ENCODE assay signal across 8 cellular contexts in the genomic region with DNA sequence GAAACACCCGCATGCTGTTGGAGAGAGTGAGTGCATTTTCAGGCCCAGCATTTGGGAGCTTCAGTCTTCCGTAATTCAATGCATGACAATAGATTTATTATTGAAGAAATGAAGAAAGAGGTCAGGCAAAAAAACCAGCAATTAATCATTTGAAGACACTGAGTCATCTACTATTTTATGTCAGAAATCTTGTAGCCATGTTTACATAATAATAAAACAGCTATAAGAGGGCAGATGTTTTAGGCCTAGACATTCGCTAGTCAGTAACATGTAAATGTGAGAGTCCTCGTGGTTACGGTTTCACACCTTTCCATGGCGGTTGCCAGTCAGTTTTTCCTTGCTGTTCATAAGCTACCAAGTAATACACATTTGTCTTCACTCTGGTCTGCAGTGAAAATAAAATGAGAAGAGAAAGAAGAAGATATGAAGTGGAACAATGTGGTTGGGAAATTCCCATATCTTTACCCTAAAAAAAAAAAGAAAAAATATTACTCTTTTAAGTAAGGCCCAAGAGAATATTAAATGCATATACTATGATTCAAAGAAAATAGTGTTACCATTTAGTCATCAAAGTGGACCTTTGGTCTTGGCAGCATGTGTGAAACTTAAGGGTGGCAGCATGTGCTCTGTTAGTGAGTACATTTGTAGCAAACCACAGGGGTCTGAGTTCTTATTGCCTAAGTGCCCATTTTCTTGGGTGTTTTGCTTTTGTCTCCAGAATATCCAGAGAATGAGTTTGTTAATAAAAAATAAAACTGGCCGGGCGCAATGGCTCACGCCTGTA.
DNase-seq lines count a peak whose midpoint lies in the region; ATAC-seq and TF ChIP-seq lines count a peak whose summit lies in the region.

No MANE protein-coding gene starts in this region.

- H2AFZ ChIP-seq in DND-41 (ENCODE audit: low read depth, low read length): no peak overlapping the region
- no peak overlapping the region for H2AFZ ChIP-seq in IMR-90 (replicated peaks; ENCODE audit: low read length, poor library complexity)
- no peak overlapping the region for H2AFZ ChIP-seq in osteoblast (ENCODE audit: low read length)

- H3K27ac ChIP-seq in DND-41 (ENCODE audit: low read length): no peak overlapping the region
- H3K27ac ChIP-seq in IMR-90 (ENCODE audit: insufficient read depth, low read length): no peak overlapping the region
- H3K27ac ChIP-seq in osteoblast (ENCODE audit: low read depth, low read length): peak overlapping the region; percentile 76

- H2AK5ac ChIP-seq in IMR-90 (ENCODE audit: low read depth, low read length): peak overlapping the region; percentile 74; the same call in 1 of the 2 replicates

- DNase-seq in DND-41 (no peak), IMR-90 (peak; percentile 82), osteoblast (ENCODE audit: insufficient read length, low spot score, missing footprints) (peak; percentile 77), epidermal melanocyte (ENCODE audit: insufficient read length, low spot score) (no peak), NCI-H748 (lab: John Stamatoyannopoulos, UW; ENCODE audit: unreplicated experiment) (no peak), C1 segment of cervical spinal cord (lab: John Stamatoyannopoulos, UW) (no peak)
- peak; percentile 46 for DNase-seq in activated T-helper 9 cell treated with anti-CD3 and anti-CD28 coated beads, Interleukin-2, amount 50 U/mL, for 16 hours (ENCODE audit: low read depth)

- H3K4me2 ChIP-seq in DND-41 (ENCODE audit: insufficient read depth, low read length) (no peak overlapping the region), IMR-90 (ENCODE audit: low read depth, low read length) (no peak overlapping the region), osteoblast (ENCODE audit: insufficient read depth, low read length) (peak overlapping the region; percentile 29)

- no peak overlapping the region for H2AK9ac ChIP-seq in IMR-90 (replicated peaks; ENCODE audit: low read depth, low read length, poor library complexity)

- no peak overlapping the region for H3K56ac ChIP-seq in IMR-90 (ENCODE audit: extremely low read depth, insufficient read depth, low read length)

- H3K79me1 ChIP-seq in IMR-90 (ENCODE audit: low read depth in 1 of 2, low read length in 2 of 2): no peaks in the 10 kb centered on the region

- peak overlapping the region in 1 of 2 experiments; percentile 72; a peak in 1 of 4 replicates for H4K8ac ChIP-seq in IMR-90 (ENCODE audit: low read depth in 2 of 2, low read length in 2 of 2)

- H3K4me1 ChIP-seq in DND-41 (ENCODE audit: insufficient read depth, low read length): peaks cover 8% of the 10 kb centered on the region
- H3K4me1 ChIP-seq in IMR-90 (ENCODE audit: control insufficient read depth, insufficient read depth, low read length): peaks cover 10% of the 10 kb centered on the region
- peaks cover 43% of the 10 kb centered on the region for H3K4me1 ChIP-seq in osteoblast (ENCODE audit: insufficient read depth, low read length)

- ATAC-seq in DND-41 (ENCODE audit: insufficient read depth, low read depth): peak; percentile 39; the same call in 1 of the 3 replicates
- peak; percentile 86 for ATAC-seq in GM21423 (IDR thresholded peaks at IDR 0.05; ENCODE audit: unreplicated experiment)
- ATAC-seq in IMR-90 (ENCODE audit: low read depth): peak; percentile 58

- no peak overlapping the region for H2BK20ac ChIP-seq in IMR-90 (ENCODE audit: low read depth, low read length)

- H3K9me1 ChIP-seq in IMR-90 (ENCODE audit: insufficient read depth, low read length): no peaks in the 10 kb centered on the region; the same call in 1 of the 2 replicates

- TF ChIP-seq RAD21 in IMR-90 (IDR thresholded peaks at IDR 0.05; ENCODE audit: low read length): no peak

- CTCF ChIA-PET in IMR-90 (lab: Yijun Ruan, JAX): interaction anchor here (0.5 kb wide), 1 partner anchor 48 kb away, joined by 3 read pairs; no protein-coding TSS in a partner anchor

- H3K9me3 ChIP-seq in DND-41 (ENCODE audit: insufficient read depth, low read length, severe bottlenecking): no peaks in the 10 kb centered on the region
- no peaks in the 10 kb centered on the region for H3K9me3 ChIP-seq in IMR-90 (ENCODE audit: control insufficient read depth, insufficient read depth, low read length)
- H3K9me3 ChIP-seq in osteoblast (ENCODE audit: low read depth, low read length): no peaks in the 10 kb centered on the region

- H2BK15ac ChIP-seq in IMR-90 (ENCODE audit: low read depth, low read length): 0 out of 3 replicates have a peak overlapping the region, but pooled peaks have one; percentile 59

- H4K20me1 ChIP-seq in DND-41 (ENCODE audit: insufficient read depth, low read length): no peaks in the 10 kb centered on the region
- no peaks in the 10 kb centered on the region for H4K20me1 ChIP-seq in IMR-90 (ENCODE audit: insufficient read depth, low read length)
- H4K20me1 ChIP-seq in osteoblast (ENCODE audit: insufficient read depth, low read length): no peaks in the 10 kb centered on the region

- no peak overlapping the region for H2BK120ac ChIP-seq in IMR-90 (ENCODE audit: low read depth, low read length)

- H3K9ac ChIP-seq in DND-41 (ENCODE audit: low read depth, low read length) (no peak overlapping the region), IMR-90 (ENCODE audit: low read depth, low read length) (no peak overlapping the region)

- in situ Hi-C loops in IMR-90 (cut with MboI; ENCODE audit: low sequenced_read_pairs): no loop called here

- no TSS peak for BruUV-seq in IMR-90 (replicated peaks; lab: Mats Ljungman, UMichigan)

- no peaks in the 10 kb centered on the region for H3K36me3 ChIP-seq in DND-41 (ENCODE audit: insufficient read depth, low read length)
- H3K36me3 ChIP-seq in IMR-90 (ENCODE audit: control insufficient read depth, insufficient read depth, low read length): no peaks in the 10 kb centered on the region
- H3K36me3 ChIP-seq in osteoblast (ENCODE audit: insufficient read depth, low read length): no peaks in the 10 kb centered on the region

- TF ChIP-seq CTCF in DND-41 (IDR thresholded peaks at IDR 0.05; ENCODE audit: borderline replicate concordance, extremely low read depth, low read length, poor library complexity, severe bottlenecking) (no peak), IMR-90 (conservative IDR thresholded peaks at IDR 0.05; ENCODE audit: low read depth, low read length) (no peak), osteoblast (IDR thresholded peaks at IDR 0.05; ENCODE audit: extremely low read depth, low read depth, low read length) (no peak)

- H3K79me2 ChIP-seq in DND-41 (ENCODE audit: insufficient read depth, low read length) (no peaks in the 10 kb centered on the region), osteoblast (ENCODE audit: insufficient read depth, low read length) (no peaks in the 10 kb centered on the region)

- H3K4ac ChIP-seq in IMR-90 (ENCODE audit: low read depth, low read length): peak overlapping the region; percentile 24; the same call in 1 of the 2 replicates

- peak overlapping the region; percentile 26; the same call in 1 of the 2 replicates for H4K91ac ChIP-seq in IMR-90 (ENCODE audit: insufficient read depth, low read depth, low read length)

- H3K27me3 ChIP-seq in DND-41 (ENCODE audit: insufficient read depth, low read length, poor library complexity) (no peaks in the 10 kb centered on the region), IMR-90 (ENCODE audit: control insufficient read depth, insufficient read depth, low read length) (no peaks in the 10 kb centered on the region), osteoblast (ENCODE audit: insufficient read depth, low read length) (no peaks in the 10 kb centered on the region)

- peak overlapping the region; percentile 81; the same call in 1 of the 2 replicates for H3K18ac ChIP-seq in IMR-90 (ENCODE audit: low read depth, low read length)

- no peak overlapping the region for H4K5ac ChIP-seq in IMR-90 (ENCODE audit: low read depth, low read length)

- WGBS in IMR-90 (ENCODE audit: extremely low coverage in 2 of 2, insufficient read length in 1 of 2), 2 experiments: 92% methylated on average over 4 of the region's 9 CpGs; no CpG with 5 or more reads in 1 of the 2 experiments

- intact Hi-C loops in IMR-90 (cut with micrococcal nuclease): no loop called here

- no peak for TF ChIP-seq POLR2A in IMR-90 (IDR thresholded peaks at IDR 0.05; ENCODE audit: low read depth, low read length)

- dilution Hi-C loops in IMR-90 (cut with HindIII; ENCODE audit: low sequenced_read_pairs, unreplicated experiment): no loop called here

- peak overlapping the region; percentile 9; the same call in 1 of the 2 replicates for H3K23ac ChIP-seq in IMR-90 (ENCODE audit: low read depth, low read length)

- POLR2A ChIA-PET in IMR-90 (lab: Charles Lee; ENCODE audit: unreplicated experiment): no interaction called here

- H3K14ac ChIP-seq in IMR-90 (replicated peaks; ENCODE audit: low read depth, low read length): peak overlapping the region; percentile 48; the same call in 1 of the 2 replicates

- H2BK5ac ChIP-seq in IMR-90 (ENCODE audit: low read depth, low read length, poor library complexity, severe bottlenecking): peak overlapping the region; percentile 35

- H3K4me3 ChIP-seq in DND-41 (ENCODE audit: low read depth in 1 of 2, low read length in 2 of 2) (no peak overlapping the region), IMR-90 (ENCODE audit: insufficient read depth, low read depth, low read length) (no peak overlapping the region), osteoblast (ENCODE audit: insufficient read depth, low read length) (no peak overlapping the region)

TF ChIP-seq in IMR-90, 13 proteins besides CTCF, POLR2A, EP300 and RAD21:
- TF ChIP-seq FOS (IDR thresholded peaks at IDR 0.05; ENCODE audit: low read depth, low read length) (0 out of 2 replicates have a peak, but pooled peaks have one; percentile 12), MAFK (IDR thresholded peaks at IDR 0.05; ENCODE audit: low read depth, low read length) (no peak), MAZ (IDR thresholded peaks at IDR 0.05; ENCODE audit: borderline replicate concordance, low read depth, low read length) (no peak), NFE2L2 (IDR thresholded peaks at IDR 0.05; ENCODE audit: low read depth, low read length) (no peak), BHLHE40 (IDR thresholded peaks at IDR 0.05; ENCODE audit: low read depth, low read length) (peak; percentile 82), CEBPB (IDR thresholded peaks at IDR 0.05; ENCODE audit: low read depth, low read length) (peak; percentile 51)

Comparison
In these comparisons a context has a peak if more than half of its experiments do, and no peak if none do; other contexts are left out.
1. DNase-seq: peak in IMR-90 (single experiment), activated T-helper 9 cell treated with anti-CD3 and anti-CD28 coated beads, Interleukin-2, amount 50 U/mL, for 16 hours (single experiment) and osteoblast (single experiment); none in DND-41 (single experiment), epidermal melanocyte (single experiment), NCI-H748 (single experiment) and C1 segment of cervical spinal cord (0 of 14).
2. Peak in every context shown above with its lines, with median percentiles within 50 percentile points of each other: ATAC-seq.